6 cellular contexts compared by ENCODE assay signal in the genomic region with DNA sequence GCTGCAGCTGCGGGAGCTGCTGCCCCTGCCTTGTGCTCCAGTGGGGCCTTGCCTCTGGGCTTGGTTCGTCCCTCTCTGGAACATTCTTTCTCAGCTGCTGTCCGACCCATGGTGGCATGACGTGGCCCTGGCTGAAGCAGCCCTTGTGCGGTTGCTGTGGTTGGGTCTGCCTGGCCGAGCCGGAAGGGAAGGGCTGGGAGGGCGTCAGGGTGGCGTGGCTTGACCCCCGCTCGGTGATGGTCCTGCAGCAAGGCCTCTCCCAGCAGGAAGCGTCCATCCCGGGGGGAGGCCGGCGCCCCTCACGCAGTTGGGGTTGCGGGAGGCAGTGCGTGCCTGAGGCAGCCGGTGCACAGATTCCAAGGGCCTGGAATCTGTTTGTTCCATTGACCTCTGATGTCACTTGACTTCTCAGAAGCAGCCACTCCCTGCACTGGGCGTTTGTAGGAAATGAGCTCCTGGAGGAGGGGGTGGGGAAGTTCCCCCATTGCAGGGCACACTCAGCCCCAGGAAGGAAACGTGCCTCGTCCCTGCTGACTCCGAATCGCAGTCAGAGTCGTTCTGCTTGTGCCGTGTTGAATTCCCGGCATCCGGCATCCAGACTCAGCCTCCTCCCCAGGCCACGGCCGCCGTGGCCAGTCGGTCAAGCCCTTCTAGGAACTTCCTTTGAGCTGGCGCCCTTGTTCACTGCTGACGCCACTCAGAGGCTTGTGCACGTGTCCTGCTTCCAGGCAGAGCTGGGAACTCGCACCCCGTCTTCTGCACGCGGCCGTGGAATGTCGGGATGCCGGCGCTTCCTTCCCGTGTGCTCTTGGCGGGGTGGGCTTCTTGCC. TPM values are rescaled to one million over a fixed set of nuclear protein-coding genes. Genes with fewer than 3 reads are reported as not detected.
DNase-seq lines count a peak whose midpoint lies in the region; ATAC-seq and TF ChIP-seq lines count a peak whose summit lies in the region.

No MANE protein-coding gene starts in this region.

- no peak for TF ChIP-seq CTCF in CD8-positive, alpha-beta T cell (IDR thresholded peaks at IDR 0.05)
- TF ChIP-seq CTCF in lung (IDR thresholded peaks at IDR 0.05; ENCODE audit: control extremely low read depth, extremely low read depth) = no peak

- H3K4me3 Mint-ChIP-seq in CD8-positive, alpha-beta T cell = no peak overlapping the region

- H3K4me1 ChIP-seq in CD8-positive, alpha-beta T cell (ENCODE audit: insufficient read depth, low read length) = peaks cover 12% of the 10 kb centered on the region
- peaks cover 0 to 47% of the 10 kb centered on the region in 2 donors for H3K4me1 ChIP-seq in lung (ENCODE audit: control insufficient read depth in 2 of 2, insufficient read depth in 2 of 2, low read length in 2 of 2)

- POLR2A ChIA-PET in CD8-positive, alpha-beta T cell (lab: Charles Lee) = interaction anchor here (1.0 kb wide), 1 partner anchor 21 kb away, joined by 4 read pairs; a partner anchor contains a TSS

- H3K9me3 ChIP-seq in CD8-positive, alpha-beta T cell (ENCODE audit: low read length) = no peaks in the 10 kb centered on the region
- no peaks in the 10 kb centered on the region for H3K9me3 ChIP-seq in lung (ENCODE audit: control insufficient read depth in 2 of 2, insufficient read depth in 1 of 2, low read length in 1 of 2)

- DNase-seq in CD8-positive, alpha-beta T cell = no peak
- DNase-seq in activated naive CD4-positive, alpha-beta T cell treated with anti-CD3 and anti-CD28 coated beads, Interleukin-2, amount 50 U/mL, for 16 hours = peak; percentile 66
- peak; percentile 81 for DNase-seq in lung (ENCODE audit: low spot score)

- H3K27ac Mint-ChIP-seq in CD8-positive, alpha-beta T cell = no peak overlapping the region

- 18 to 21% methylated on average over 45 of the region's 45 CpGs for WGBS in lung, 2 donors

- H3K36me3 Mint-ChIP-seq in CD8-positive, alpha-beta T cell = no peaks in the 10 kb centered on the region

- no peaks in the 10 kb centered on the region for H3K36me3 ChIP-seq in CD8-positive, alpha-beta T cell (ENCODE audit: insufficient read depth, low read length)
- H3K36me3 ChIP-seq in lung (ENCODE audit: control insufficient read depth in 2 of 2, insufficient read depth in 2 of 2, low read length in 2 of 2) = peaks cover 0 to under 1% of the 10 kb centered on the region in 2 donors

- no peaks in the 10 kb centered on the region for H3K27me3 Mint-ChIP-seq in CD8-positive, alpha-beta T cell (ENCODE audit: low read depth)

- H3K9me3 Mint-ChIP-seq in CD8-positive, alpha-beta T cell = no peaks in the 10 kb centered on the region

- H3K27ac ChIP-seq in CD8-positive, alpha-beta T cell (ENCODE audit: low read depth, low read length) = no peak overlapping the region
- H3K27ac ChIP-seq in lung (ENCODE audit: low read depth in 1 of 2, low read length in 1 of 2) = peak overlapping the region; percentile 84 to 95

- peaks cover 2% of the 10 kb centered on the region for H3K4me1 Mint-ChIP-seq in CD8-positive, alpha-beta T cell (ENCODE audit: low read depth)

- CTCF ChIA-PET in CD8-positive, alpha-beta T cell (lab: Charles Lee) = no interaction called here

- peak; percentile 38 for ATAC-seq in CD8-positive, alpha-beta T cell
- peak; percentile 68 for ATAC-seq in lung (ENCODE audit: insufficient read depth, low FRiP score)
- no peak for ATAC-seq in HG02678 (IDR thresholded peaks at IDR 0.05; ENCODE audit: unreplicated experiment)
- ATAC-seq in HG02610 (IDR thresholded peaks at IDR 0.05; ENCODE audit: unreplicated experiment) = no peak
- no peak for ATAC-seq in HG02763 (IDR thresholded peaks at IDR 0.05; ENCODE audit: unreplicated experiment)

- H3K27me3 ChIP-seq in CD8-positive, alpha-beta T cell (ENCODE audit: insufficient read depth, low read length) = no peaks in the 10 kb centered on the region
- H3K27me3 ChIP-seq in lung (ENCODE audit: control insufficient read depth, insufficient read depth) = no peaks in the 10 kb centered on the region

- intact Hi-C loops in CD8-positive, alpha-beta T cell (cut with DNase I, micrococcal nuclease) = no loop called here

- no peak overlapping the region for H3K4me3 ChIP-seq in CD8-positive, alpha-beta T cell (ENCODE audit: low read depth, low read length)
- no peak overlapping the region for H3K4me3 ChIP-seq in lung

RNA-seq across cellular contexts. Expression of a gene that starts 9.7 kb away (rescaled TPM):
- 1 to 10 TPM; 2.0 to 3.0 TPM for total RNA-seq in CD8-positive, alpha-beta T cell
- total RNA-seq in lung = 10 to 100 TPM in 1 of 2 donors, 1 to 10 TPM in 1; 1.6 to 19.8 TPM
- polyA plus RNA-seq in lung = 100 to 1,000 TPM in 1 of 2 donors, 10 to 100 TPM in 1; 45.5 to 195 TPM

RNA-seq across cellular contexts. Expression of a gene that starts 21.1 kb away (rescaled TPM):
- total RNA-seq in CD8-positive, alpha-beta T cell = 10 to 100 TPM; 25.1 to 28.6 TPM
- total RNA-seq in lung = 10 to 100 TPM; 29.8 to 56.0 TPM
- 10 to 100 TPM; 43.9 to 50.8 TPM for polyA plus RNA-seq in lung

RNA-seq across cellular contexts. Expression of a gene that starts 21.1 kb away (rescaled TPM):
- total RNA-seq in CD8-positive, alpha-beta T cell = 10 to 100 TPM; 25.5 to 25.7 TPM
- total RNA-seq in lung = 10 to 100 TPM; 18.3 to 32.9 TPM
- 10 to 100 TPM; 34.5 to 45.0 TPM for polyA plus RNA-seq in lung

RNA-seq across cellular contexts. Expression of a gene that starts 28.6 kb away (rescaled TPM):
- 10 to 100 TPM; 21.4 to 24.9 TPM for total RNA-seq in CD8-positive, alpha-beta T cell
- total RNA-seq in lung = 10 to 100 TPM; 19.7 to 45.8 TPM
- polyA plus RNA-seq in lung = 10 to 100 TPM; 12.4 to 15.6 TPM

RNA-seq across cellular contexts. Expression of a gene that starts 33.5 kb away (rescaled TPM):
- 10 to 100 TPM; 64.2 to 65.9 TPM for total RNA-seq in CD8-positive, alpha-beta T cell
- total RNA-seq in lung = 10 to 100 TPM; 15.8 to 18.2 TPM
- 10 to 100 TPM; 13.6 to 20.9 TPM for polyA plus RNA-seq in lung

Comparison
In these comparisons a context has a peak if more than half of its experiments do, and no peak if none do; other contexts are left out.
1. ATAC-seq: peak in CD8-positive, alpha-beta T cell (single experiment) and lung (single experiment); none in HG02678 (single experiment), HG02610 (single experiment) and HG02763 (single experiment).
2. DNase-seq: peak in activated naive CD4-positive, alpha-beta T cell treated with anti-CD3 and anti-CD28 coated beads, Interleukin-2, amount 50 U/mL, for 16 hours (single experiment) and lung (single experiment); none in CD8-positive, alpha-beta T cell (0 of 7).